22 cellular contexts compared by ENCODE assay signal in genomic region chr1:76940586-76941335, GRCh38.
DNase-seq lines count a peak whose midpoint lies in the region; ATAC-seq and TF ChIP-seq lines count a peak whose summit lies in the region.
"Had no signal": no experiment of that assay in that cellular context is flagged by ENCODE, and none has a peak within 500 bp of the region (broad histone marks: within the 10 kb centered on the region; RNA-seq: fewer than 3 reads in every experiment).

No MANE protein-coding gene starts in this region.

- TF ChIP-seq CTCF in fibroblast of villous mesenchyme (IDR thresholded peaks at IDR 0.05; ENCODE audit: insufficient read depth, low read depth, low read length): no peak

- no peak overlapping the region for H3K27ac Mint-ChIP-seq in stimulated activated effector memory CD8-positive, alpha-beta T cell treated with anti-CD3 and anti-CD28 coated beads, Interleukin-12 subunit alpha, Interleukin-12 subunit beta, amount 100 ng/mL, for 72 hours
- H3K27ac Mint-ChIP-seq: CD4-positive, alpha-beta T cell; T-cell had no signal

- H3K36me3 Mint-ChIP-seq in stimulated activated effector memory CD8-positive, alpha-beta T cell treated with anti-CD3 and anti-CD28 coated beads, Interleukin-12 subunit alpha, Interleukin-12 subunit beta, amount 100 ng/mL, for 72 hours: no peaks in the 10 kb centered on the region
- H3K36me3 Mint-ChIP-seq: T-cell had no signal

- H3K4me1 Mint-ChIP-seq in stimulated activated effector memory CD8-positive, alpha-beta T cell treated with anti-CD3 and anti-CD28 coated beads, Interleukin-12 subunit alpha, Interleukin-12 subunit beta, amount 100 ng/mL, for 72 hours: no peaks in the 10 kb centered on the region
- H3K4me1 Mint-ChIP-seq: T-cell had no signal

- ATAC-seq in GM18502 (IDR thresholded peaks at IDR 0.05; ENCODE audit: poor library complexity, unreplicated experiment): no peak
- no peak for ATAC-seq in stimulated activated effector memory CD8-positive, alpha-beta T cell treated with anti-CD3 and anti-CD28 coated beads, Interleukin-12 subunit alpha, Interleukin-12 subunit beta, amount 100 ng/mL, for 72 hours
- ATAC-seq: T-cell had no signal

- no peak overlapping the region for H3K4me3 ChIP-seq in fibroblast of villous mesenchyme (ENCODE audit: low read depth, low read length)
- H3K4me3 ChIP-seq: BLaER1 treated with 17β-estradiol and CSF1 and Interleukin-3, amounts not matched to agents 10 nM and 100 nM had no signal

- H3K4me3 Mint-ChIP-seq in stimulated activated effector memory CD8-positive, alpha-beta T cell treated with anti-CD3 and anti-CD28 coated beads, Interleukin-12 subunit alpha, Interleukin-12 subunit beta, amount 100 ng/mL, for 72 hours: no peak overlapping the region
- H3K4me3 Mint-ChIP-seq: CD4-positive, alpha-beta T cell; T-cell had no signal

- DNase-seq in NCI-H748 (lab: John Stamatoyannopoulos, UW; ENCODE audit: unreplicated experiment) (peak; percentile 22), NCI-H748 treated with DMSO at 0.1 percent for 48 hours (lab: John Stamatoyannopoulos, UW) (no peak), MV-4-11 (lab: John Stamatoyannopoulos, UW) (peak; percentile 30), fibroblast of villous mesenchyme (ENCODE audit: low read depth) (peak; percentile 42), GM03348 (ENCODE audit: low spot score) (no peak)
- no peak for DNase-seq in stimulated activated effector memory CD8-positive, alpha-beta T cell treated with anti-CD3 and anti-CD28 coated beads, Interleukin-12 subunit alpha, Interleukin-12 subunit beta, amount 100 ng/mL, for 72 hours (ENCODE audit: low spot score in 2 of 2)
- DNase-seq: AML-193; CD4-positive, alpha-beta T cell; H7; KBM-7; MM.1S; NCI-H1092 treated with DMSO at 0.1 percent for 48 hours; NCI-H1436; NCI-H187; NCI-H2081 treated with DMSO at 0.1 percent for 48 hours; NCI-H446 treated with DMSO at 0.1 percent for 48 hours; NCI-H526 treated with DMSO at 0.1 percent for 48 hours; Right ventricle myocardium superior; RPMI8226; T-cell had no signal

- H3K9me3 Mint-ChIP-seq in stimulated activated effector memory CD8-positive, alpha-beta T cell treated with anti-CD3 and anti-CD28 coated beads, Interleukin-12 subunit alpha, Interleukin-12 subunit beta, amount 100 ng/mL, for 72 hours: no peaks in the 10 kb centered on the region
- H3K9me3 Mint-ChIP-seq: CD4-positive, alpha-beta T cell; T-cell had no signal

Comparison
In these comparisons a context has a peak if more than half of its experiments do, and no peak if none do; other contexts are left out.
1. DNase-seq: peak in NCI-H748 (single experiment), MV-4-11 (single experiment) and fibroblast of villous mesenchyme (single experiment); none in NCI-H748 treated with DMSO at 0.1 percent for 48 hours (single experiment), GM03348 (single experiment) and stimulated activated effector memory CD8-positive, alpha-beta T cell treated with anti-CD3 and anti-CD28 coated beads, Interleukin-12 subunit alpha, Interleukin-12 subunit beta, amount 100 ng/mL, for 72 hours (0 of 2).